In the genomic region with DNA sequence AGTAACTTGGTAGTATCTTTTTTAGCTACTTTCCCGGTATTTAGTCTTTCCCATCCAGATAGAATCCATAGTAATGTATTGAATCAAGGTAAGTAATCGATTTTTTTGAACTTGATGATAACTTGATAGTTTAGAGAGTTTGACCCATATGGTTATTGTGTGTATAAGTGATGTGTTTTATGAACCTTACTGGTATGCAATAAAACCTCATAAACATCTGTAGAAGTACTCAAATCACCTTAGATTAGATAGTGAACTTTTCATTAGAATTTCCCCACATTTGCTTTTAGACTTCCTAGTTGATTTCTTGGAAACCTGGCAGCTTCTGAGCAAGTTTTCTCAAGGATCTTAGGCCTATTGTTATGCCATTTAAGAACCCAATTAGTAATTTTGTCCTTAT, we compare ENCODE assay signal across 26 cellular contexts.
DNase-seq lines count a peak whose midpoint lies in the region; ATAC-seq, FAIRE-seq and TF ChIP-seq lines count a peak whose summit lies in the region.
"Had no signal": no experiment of that assay in that cellular context is flagged by ENCODE, and none has a peak within 500 bp of the region (broad histone marks: within the 10 kb centered on the region; RNA-seq: fewer than 3 reads in every experiment).

No MANE protein-coding gene starts in this region.

- no peak overlapping the region for H3K27ac ChIP-seq in right cardiac atrium (ENCODE audit: low read length)
- H3K27ac ChIP-seq: 22Rv1; A549; BLaER1 treated with 17β-estradiol and CSF1 and Interleukin-3, amounts not matched to agents 10 nM and 100 nM; C4-2B had no signal

- no peaks in the 10 kb centered on the region for H3K36me3 ChIP-seq in mucosa of descending colon (ENCODE audit: low read depth)
- H3K36me3 ChIP-seq: BLaER1 treated with 17β-estradiol and CSF1 and Interleukin-3, amounts not matched to agents 10 nM and 100 nM had no signal

- H3K9me3 ChIP-seq in mucosa of descending colon (no peaks in the 10 kb centered on the region), right cardiac atrium (ENCODE audit: control insufficient read depth, low read length) (no peaks in the 10 kb centered on the region)
- H3K9me3 ChIP-seq: A549 had no signal

- no peak for DNase-seq in D721Med (ENCODE audit: insufficient read length, low spot score)
- no peak for DNase-seq in mucosa of descending colon
- DNase-seq in right cardiac atrium: no peak
- no peak for DNase-seq in NCI-H187 (lab: John Stamatoyannopoulos, UW)
- DNase-seq: AML-193; Caco-2; Calu3; CD4-positive, alpha-beta T cell; CD8-positive, alpha-beta T cell; DMS 273 treated with DMSO at 0.1 percent for 48 hours; DMS153; DMS53; DMS79; DND-41; EL; GDM1 had no signal

- TF ChIP-seq CTCF in D721Med (IDR thresholded peaks at IDR 0.05; ENCODE audit: insufficient read depth, missing control alignments): no peak
- TF ChIP-seq CTCF in mucosa of descending colon (IDR thresholded peaks at IDR 0.05): no peak

- ATAC-seq in mucosa of descending colon (peak; percentile 71), right cardiac atrium (no peak), HG02840 (IDR thresholded peaks at IDR 0.05; ENCODE audit: low FRiP score, unreplicated experiment) (no peak)
- ATAC-seq: A549; CD8-positive, alpha-beta T cell; GM12878 had no signal

- no peaks in the 10 kb centered on the region for H3K27me3 ChIP-seq in right cardiac atrium (ENCODE audit: control insufficient read depth, insufficient read depth)
- H3K27me3 ChIP-seq: BLaER1 treated with 17β-estradiol and CSF1 and Interleukin-3, amounts not matched to agents 10 nM and 100 nM had no signal

- 89% methylated on average over 2 of the region's 2 CpGs for WGBS in right cardiac atrium

- peak; percentile 6 for FAIRE-seq in D721Med (lab: Jason Lieb, UNC)
- peak; percentile 65 for FAIRE-seq in colon (lab: Jason Lieb, UNC)
- FAIRE-seq: A549, GM12878, GM12892, GM18507, GM19239 had no signal

- intact Hi-C loops in mucosa of descending colon (cut with DNase I, micrococcal nuclease): no loop called here
- intact Hi-C loops in right cardiac atrium (cut with DNase I): no loop called here

- H3K4me1 ChIP-seq in mucosa of descending colon (ENCODE audit: low read depth) (peaks cover 11% of the 10 kb centered on the region), right cardiac atrium (ENCODE audit: control insufficient read depth, insufficient read depth, low read length) (no peaks in the 10 kb centered on the region)
- H3K4me1 ChIP-seq: A549 had no signal

- no peak overlapping the region for H3K4me3 ChIP-seq in mucosa of descending colon
- H3K4me3 ChIP-seq in right cardiac atrium (ENCODE audit: low read length): no peak overlapping the region
- H3K4me3 ChIP-seq: A549; BLaER1 treated with 17β-estradiol and CSF1 and Interleukin-3, amounts not matched to agents 10 nM and 100 nM; GM12878 had no signal
